Comparison of ENCODE assay signal across 12 cellular contexts in the genomic region with DNA sequence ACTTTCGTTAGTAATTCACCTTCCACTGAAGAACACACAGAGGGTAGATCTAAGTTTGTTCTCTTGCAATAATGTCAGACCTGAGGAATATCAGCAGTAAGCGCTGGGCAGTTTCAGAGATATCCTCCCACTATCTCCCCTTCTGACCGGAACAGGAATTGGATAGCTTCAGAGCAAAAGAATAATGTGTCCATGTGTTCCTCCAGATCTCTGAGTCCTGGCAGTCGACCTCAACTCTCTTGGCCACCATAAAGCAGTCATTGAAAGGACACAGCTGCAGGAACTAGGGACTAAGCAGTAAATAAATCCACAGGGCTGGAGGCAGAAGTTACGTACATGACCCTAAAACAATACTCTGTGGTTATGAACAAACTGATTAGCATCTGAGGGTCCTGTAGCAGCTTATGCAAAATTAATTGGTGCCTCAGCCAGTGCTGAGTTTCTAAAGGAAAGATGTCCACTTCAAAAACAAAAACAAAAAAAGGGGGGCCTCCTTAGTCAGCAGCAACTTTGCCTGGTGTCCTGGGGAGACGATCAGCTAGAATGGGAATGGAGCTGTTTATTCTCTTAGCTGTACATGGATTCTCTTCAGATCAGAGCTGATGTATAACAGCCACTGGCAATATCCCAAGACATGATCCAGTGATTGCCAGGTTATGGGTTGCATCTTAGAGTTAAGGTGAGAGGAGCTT. TPM values are rescaled to one million over a fixed set of nuclear protein-coding genes. Genes with fewer than 3 reads are reported as not detected.
A peak's percentile ranks its signal among the peaks of the same experiment; 100 is the strongest.
DNase-seq lines count a peak whose midpoint lies in the region; ATAC-seq and TF ChIP-seq lines count a peak whose summit lies in the region.
"Had no signal": no experiment of that assay in that cellular context is flagged by ENCODE, and none has a peak within 500 bp of the region (broad histone marks: within the 10 kb centered on the region; RNA-seq: fewer than 3 reads in every experiment).

No MANE protein-coding gene starts in this region.

- POLR2A ChIA-PET in CD4-positive, alpha-beta memory T cell (lab: Charles Lee; ENCODE audit: partially characterized antibody): no interaction called here

- no peaks in the 10 kb centered on the region for H3K9me3 Mint-ChIP-seq in CD4-positive, alpha-beta memory T cell

- peak overlapping the region in 1 of 7 donors; percentile 4 for H3K27ac Mint-ChIP-seq in CD4-positive, alpha-beta memory T cell

- no peak overlapping the region for H3K4me3 ChIP-seq in mammary epithelial cell (replicated peaks in 1 of 3; ENCODE audit: insufficient read depth in 1 of 3, low read depth in 2 of 3, low read length in 3 of 3)
- peak overlapping the region in 1 of 3 donors; percentile 11 for H3K4me3 ChIP-seq in skeletal muscle tissue (ENCODE audit: low read length in 3 of 3)
- H3K4me3 ChIP-seq in CD4-positive, alpha-beta memory T cell (ENCODE audit: low read length in 2 of 2): no peak overlapping the region
- H3K4me3 ChIP-seq: body of pancreas had no signal

- no peaks in the 10 kb centered on the region for H3K36me3 Mint-ChIP-seq in CD4-positive, alpha-beta memory T cell

- H3K36me3 ChIP-seq in mammary epithelial cell (ENCODE audit: insufficient read depth, low read length) (no peaks in the 10 kb centered on the region), skeletal muscle tissue (ENCODE audit: control insufficient read depth in 3 of 3, insufficient read depth in 3 of 3, low read length in 3 of 3) (no peaks in the 10 kb centered on the region)
- no peaks in the 10 kb centered on the region for H3K36me3 ChIP-seq in CD4-positive, alpha-beta memory T cell (ENCODE audit: insufficient read depth, low read length)

- no peak for TF ChIP-seq CTCF in mammary epithelial cell (conservative IDR thresholded peaks at IDR 0.05 in 1 of 2, IDR thresholded peaks at IDR 0.05 in 1 of 2; ENCODE audit: extremely low read depth in 1 of 2, insufficient read depth in 1 of 2, low read depth in 1 of 2, low read length in 2 of 2)

- CTCF ChIA-PET in mammary epithelial cell (lab: Charles Lee; ENCODE audit: low non-redundant PET): no interaction called here
- CTCF ChIA-PET in CD4-positive, alpha-beta memory T cell (lab: Charles Lee; ENCODE audit: partially characterized antibody): no interaction called here

- no TSS peak for BruUV-seq in mammary epithelial cell (replicated peaks; lab: Mats Ljungman, UMichigan)

- intact Hi-C loops in mammary epithelial cell (cut with micrococcal nuclease): loop anchor here (5.0 kb wide), 1 partner anchor 137 kb away; no protein-coding TSS in a partner anchor
- intact Hi-C loops in CD4-positive, alpha-beta memory T cell (cut with micrococcal nuclease): no loop called here

- H3K9ac ChIP-seq in mammary epithelial cell (ENCODE audit: insufficient read depth, low read length): peak overlapping the region; percentile 40
- H3K9ac ChIP-seq in skeletal muscle tissue (ENCODE audit: low read depth in 1 of 3, low read length in 3 of 3): peak overlapping the region in 1 of 3 donors; percentile 47

- DNase-seq in H4 (ENCODE audit: low spot score) (peak; percentile 42), mammary epithelial cell (peak; percentile 36), NCI-H526 (lab: John Stamatoyannopoulos, UW) (no peak), NCI-H510A (lab: John Stamatoyannopoulos, UW) (no peak)
- DNase-seq in CD4-positive, alpha-beta memory T cell: no peak
- DNase-seq: GDM1, mesendoderm had no signal

- no peak overlapping the region for H3K4me3 Mint-ChIP-seq in CD4-positive, alpha-beta memory T cell

- H3K27me3 Mint-ChIP-seq in CD4-positive, alpha-beta memory T cell: no peaks in the 10 kb centered on the region

- H3K4me1 Mint-ChIP-seq in CD4-positive, alpha-beta memory T cell: peaks cover 0 to 5% (median under 1%) of the 10 kb centered on the region in 4 donors

- peak overlapping the region; percentile 50 for H2AFZ ChIP-seq in mammary epithelial cell (ENCODE audit: low read depth, low read length)

- H3K4me1 ChIP-seq in mammary epithelial cell (ENCODE audit: insufficient read depth, low read length): peaks cover 32% of the 10 kb centered on the region
- H3K4me1 ChIP-seq in skeletal muscle tissue (ENCODE audit: control insufficient read depth in 3 of 3, insufficient read depth in 3 of 3, low read length in 3 of 3): peaks cover 2 to 7% (median 7%) of the 10 kb centered on the region in 3 donors
- no peaks in the 10 kb centered on the region for H3K4me1 ChIP-seq in CD4-positive, alpha-beta memory T cell (ENCODE audit: insufficient read depth, low read length)

- no peaks in the 10 kb centered on the region for H3K9me3 ChIP-seq in mammary epithelial cell (replicated peaks; ENCODE audit: insufficient read depth, low read length)
- H3K9me3 ChIP-seq in skeletal muscle tissue (ENCODE audit: control insufficient read depth in 3 of 3, low read length in 3 of 3): no peaks in the 10 kb centered on the region
- no peaks in the 10 kb centered on the region for H3K9me3 ChIP-seq in CD4-positive, alpha-beta memory T cell (ENCODE audit: control insufficient read depth in 1 of 2, low read length in 2 of 2)
- H3K9me3 ChIP-seq: body of pancreas had no signal

- 57% methylated on average over 6 of the region's 6 CpGs for WGBS in mammary epithelial cell (ENCODE audit: low coverage, missing lambda C conversion rate)

- peak overlapping the region; percentile 46 for H3K4me2 ChIP-seq in mammary epithelial cell (ENCODE audit: insufficient read depth, low read depth, low read length)

- dilution Hi-C loops in mammary epithelial cell (cut with HindIII; ENCODE audit: low sequenced_read_pairs): no loop called here

- no peaks in the 10 kb centered on the region for H4K20me1 ChIP-seq in mammary epithelial cell (ENCODE audit: insufficient read depth, low read length)

- H3K27me3 ChIP-seq in mammary epithelial cell (ENCODE audit: insufficient read depth, low read length) (no peaks in the 10 kb centered on the region), layer of hippocampus (ENCODE audit: control insufficient read depth, insufficient read depth, low read length) (no peaks in the 10 kb centered on the region), skeletal muscle tissue (ENCODE audit: control insufficient read depth in 3 of 3, insufficient read depth in 3 of 3, low read length in 3 of 3) (no peaks in the 10 kb centered on the region)
- H3K27me3 ChIP-seq in CD4-positive, alpha-beta memory T cell (ENCODE audit: insufficient read depth, low read length): no peaks in the 10 kb centered on the region
- H3K27me3 ChIP-seq: body of pancreas had no signal

- in situ Hi-C loops in mammary epithelial cell (cut with MboI; ENCODE audit: low sequenced_read_pairs in 2 of 2): loop anchor here in 1 of 2 donors (10.0 to 25.0 kb wide), 2 partner anchors 134 to 247 kb away; a partner anchor contains a TSS

- no peak for ATAC-seq in HG03095 (IDR thresholded peaks at IDR 0.05; ENCODE audit: unreplicated experiment)

- H3K79me2 ChIP-seq in mammary epithelial cell (ENCODE audit: insufficient read depth, low read length): no peaks in the 10 kb centered on the region

- peak overlapping the region; percentile 90 for H3K27ac ChIP-seq in mammary epithelial cell (ENCODE audit: insufficient read depth, low read depth, low read length)
- peak overlapping the region; percentile 82 for H3K27ac ChIP-seq in layer of hippocampus (ENCODE audit: low read depth, low read length)
- peak overlapping the region; percentile 63 for H3K27ac ChIP-seq in skeletal muscle tissue (ENCODE audit: low read depth, low read length)
- no peak overlapping the region for H3K27ac ChIP-seq in CD4-positive, alpha-beta memory T cell (ENCODE audit: low read depth, low read length)
- H3K27ac ChIP-seq: body of pancreas had no signal

RNA-seq across cellular contexts. Expression of a gene that starts 6.4 kb away (rescaled TPM):
- 18.3 and 22.8 TPM in 2 replicates for total RNA-seq in H4 (2014; rRNA removed; shearing (Covaris generic))
- 1 to 10 TPM in 1 of 2 donors, not detected in 1; 4.2 TPM for total RNA-seq in mammary epithelial cell
- 2.3 TPM for polyA plus RNA-seq in mammary epithelial cell
- 0.83 TPM for polyA minus RNA-seq in mammary epithelial cell
- 6.8 TPM for total RNA-seq in skeletal muscle tissue
- under 1 TPM; 0.23 to 0.97 TPM for total RNA-seq in CD4-positive, alpha-beta memory T cell
- under 1 TPM; 0.21 to 0.39 TPM for polyA plus RNA-seq in CD4-positive, alpha-beta memory T cell

RNA-seq across cellular contexts. Expression of a gene that starts 57.1 kb away (rescaled TPM):
- not detected in 2 replicates for total RNA-seq in H4 (2014; rRNA removed; shearing (Covaris generic))
- total RNA-seq in mammary epithelial cell: under 1 TPM; under 0.01 to 0.24 TPM
- polyA plus RNA-seq in mammary epithelial cell: not detected
- not detected for polyA minus RNA-seq in mammary epithelial cell
- total RNA-seq in skeletal muscle tissue: 0.52 TPM
- total RNA-seq in CD4-positive, alpha-beta memory T cell: not detected
- polyA plus RNA-seq in CD4-positive, alpha-beta memory T cell: not detected
- total RNA-seq: body of pancreas; T-helper 2 cell treated with Interferon-gamma antibody and Interleukin-4, amounts not matched to agents 100 ng/mL and 5 ng/mL, for 36 hours had no signal

RNA-seq across cellular contexts. Expression of a gene that starts 57.6 kb away (rescaled TPM):
- total RNA-seq in H4 (2014; rRNA removed; shearing (Covaris generic)): 3.2 and 3.5 TPM in 2 replicates
- total RNA-seq in mammary epithelial cell (1 to 10 TPM; 2.3 to 3.4 TPM), skeletal muscle tissue (6.8 TPM)
- polyA plus RNA-seq in mammary epithelial cell: 1.3 TPM
- 2.2 TPM for polyA minus RNA-seq in mammary epithelial cell
- total RNA-seq in CD4-positive, alpha-beta memory T cell: 1 to 10 TPM; 6.7 to 7.5 TPM
- polyA plus RNA-seq in CD4-positive, alpha-beta memory T cell: 1 to 10 TPM; 3.2 to 7.3 TPM

Comparison
In these comparisons a context has a peak if more than half of its experiments do, and no peak if none do; other contexts are left out.
1. DNase-seq: peak in H4 (single experiment) and mammary epithelial cell (single experiment); none in NCI-H526 (0 of 2), CD4-positive, alpha-beta memory T cell (0 of 5) and NCI-H510A (single experiment).